29 cellular contexts compared by ENCODE assay signal in genomic region chr18:35710581-35710980, GRCh38.
"Had no signal": no experiment of that assay in that cellular context is flagged by ENCODE, and none has a peak within 500 bp of the region (broad histone marks: within the 10 kb centered on the region; RNA-seq: fewer than 3 reads in every experiment).

No MANE protein-coding gene starts in this region.

- H3K4me2 ChIP-seq: hepatocyte had no signal

- DNase-seq: activated CD4-positive, alpha-beta memory T cell treated with anti-CD3 and anti-CD28 coated beads, Interleukin-2, amount 10 ng/mL, durations not matched to agents 7 days and 5 days; activated CD4-positive, alpha-beta T cell treated with anti-CD3 and anti-CD28 coated beads, Interleukin-2, amount 10 ng/mL, durations not matched to agents 24 days and 14 days; activated CD4-positive, CD25-positive, alpha-beta regulatory T cell treated with anti-CD3 and anti-CD28 coated beads, Interleukin-2, amount 50 U/mL, for 72 hours; activated T-cell treated with anti-CD3 and anti-CD28 coated beads, Interleukin-2, amount 50 U/mL, for 4 hours; anterior cingulate cortex; body of pancreas; effector CD8-positive, alpha-beta T cell; erythroblast; left cardiac atrium; naive B cell; nephron progenitor cell; stimulated activated CD4-positive, alpha-beta T cell treated with anti-CD3 and anti-CD28 coated beads, Interleukin-12 subunit alpha, Interleukin-12 subunit beta, amount 100 ng/mL, for 4 hours; stimulated activated CD4-positive, alpha-beta T cell treated with anti-CD3 and anti-CD28 coated beads, Interleukin-4, amount 100 ng/mL, for 1 hour; stimulated activated naive CD8-positive, alpha-beta T cell treated with anti-CD3 and anti-CD28 coated beads, Interleukin-15, Interleukin-2, amounts not matched to agents 100 U/mL and 50 U/mL, for 24 hours; T-helper 2 cell; testis; transverse colon had no signal

- H3K79me2 ChIP-seq: hepatocyte had no signal

- H3K9me3 ChIP-seq: body of pancreas, gastroesophageal sphincter, neutrophil, testis, transverse colon had no signal

- H3K4me3 ChIP-seq: body of pancreas, gastroesophageal sphincter, hepatocyte, skin epidermis, testis, transverse colon had no signal

- H3K27ac Mint-ChIP-seq: activated CD4-positive, alpha-beta memory T cell treated with anti-CD3 and anti-CD28 coated beads, Interleukin-2, amount 10 ng/mL, durations not matched to agents 7 days and 5 days; activated CD4-positive, alpha-beta T cell treated with anti-CD3 and anti-CD28 coated beads, Interleukin-2, amount 10 ng/mL, durations not matched to agents 24 days and 14 days; activated naive CD4-positive, alpha-beta T cell treated with anti-CD3 and anti-CD28 coated beads, Interleukin-2, amount 50 U/mL, for 24 hours; activated T-helper 2 cell treated with anti-CD3 and anti-CD28 coated beads, Interferon-gamma antibody, Interleukin-2, Interleukin-4, amounts not matched to agents 10 μg/mL and 5 μg/mL and 100 μg/mL, durations not matched to agents 14 hours and 24 hours and 36 hours; mesothelial cell of epicardium; naive B cell; nephron progenitor cell had no signal

- ATAC-seq: activated T-cell treated with anti-CD3 and anti-CD28 coated beads, Interleukin-2, amount 50 U/mL, for 4 hours; body of pancreas; gastroesophageal sphincter; left cardiac atrium; sciatic nerve; stimulated activated naive CD8-positive, alpha-beta T cell treated with anti-CD3 and anti-CD28 coated beads, Interleukin-15, Interleukin-2, amounts not matched to agents 100 U/mL and 50 U/mL, for 24 hours had no signal

- H2AFZ ChIP-seq: hepatocyte had no signal

- H3K27me3 ChIP-seq: body of pancreas, gastroesophageal sphincter, hepatocyte, neutrophil, testis, transverse colon had no signal

- H3K4me1 Mint-ChIP-seq: activated CD4-positive, alpha-beta memory T cell treated with anti-CD3 and anti-CD28 coated beads, Interleukin-2, amount 10 ng/mL, durations not matched to agents 7 days and 5 days; activated CD4-positive, alpha-beta T cell treated with anti-CD3 and anti-CD28 coated beads, Interleukin-2, amount 10 ng/mL, durations not matched to agents 24 days and 14 days; activated naive CD4-positive, alpha-beta T cell treated with anti-CD3 and anti-CD28 coated beads, Interleukin-2, amount 50 U/mL, for 24 hours; mesothelial cell of epicardium; naive B cell; nephron progenitor cell had no signal

- FAIRE-seq: colon, endometrium, keratinocyte, urothelium cell line had no signal

- H3K4me1 ChIP-seq: body of pancreas, gastroesophageal sphincter, testis had no signal

- H3K4me3 Mint-ChIP-seq: activated CD4-positive, alpha-beta memory T cell treated with anti-CD3 and anti-CD28 coated beads, Interleukin-2, amount 10 ng/mL, durations not matched to agents 7 days and 5 days; activated CD4-positive, alpha-beta T cell treated with anti-CD3 and anti-CD28 coated beads, Interleukin-2, amount 10 ng/mL, durations not matched to agents 24 days and 14 days; activated naive CD4-positive, alpha-beta T cell treated with anti-CD3 and anti-CD28 coated beads, Interleukin-2, amount 50 U/mL, for 24 hours; activated T-cell treated with anti-CD3 and anti-CD28 coated beads, Interleukin-2, amount 50 U/mL, for 4 hours; mesothelial cell of epicardium; naive B cell; nephron progenitor cell had no signal

- H3K27me3 Mint-ChIP-seq: activated CD4-positive, alpha-beta memory T cell treated with anti-CD3 and anti-CD28 coated beads, Interleukin-2, amount 10 ng/mL, durations not matched to agents 7 days and 5 days; activated CD4-positive, alpha-beta T cell treated with anti-CD3 and anti-CD28 coated beads, Interleukin-2, amount 10 ng/mL, durations not matched to agents 24 days and 14 days; activated naive CD4-positive, alpha-beta T cell treated with anti-CD3 and anti-CD28 coated beads, Interleukin-2, amount 50 U/mL, for 24 hours; naive B cell had no signal

- H3K27ac ChIP-seq: body of pancreas, gastroesophageal sphincter, hepatocyte, neutrophil, skin epidermis, testis, transverse colon had no signal

- H3K9me3 Mint-ChIP-seq: activated CD4-positive, alpha-beta memory T cell treated with anti-CD3 and anti-CD28 coated beads, Interleukin-2, amount 10 ng/mL, durations not matched to agents 7 days and 5 days; activated T-cell treated with anti-CD3 and anti-CD28 coated beads, Interleukin-2, amount 50 U/mL, for 4 hours; activated T-helper 2 cell treated with anti-CD3 and anti-CD28 coated beads, Interferon-gamma antibody, Interleukin-2, Interleukin-4, amounts not matched to agents 10 μg/mL and 5 μg/mL and 100 μg/mL, durations not matched to agents 14 hours and 24 hours and 36 hours had no signal
